12 cellular contexts compared by ENCODE assay signal in the genomic region with DNA sequence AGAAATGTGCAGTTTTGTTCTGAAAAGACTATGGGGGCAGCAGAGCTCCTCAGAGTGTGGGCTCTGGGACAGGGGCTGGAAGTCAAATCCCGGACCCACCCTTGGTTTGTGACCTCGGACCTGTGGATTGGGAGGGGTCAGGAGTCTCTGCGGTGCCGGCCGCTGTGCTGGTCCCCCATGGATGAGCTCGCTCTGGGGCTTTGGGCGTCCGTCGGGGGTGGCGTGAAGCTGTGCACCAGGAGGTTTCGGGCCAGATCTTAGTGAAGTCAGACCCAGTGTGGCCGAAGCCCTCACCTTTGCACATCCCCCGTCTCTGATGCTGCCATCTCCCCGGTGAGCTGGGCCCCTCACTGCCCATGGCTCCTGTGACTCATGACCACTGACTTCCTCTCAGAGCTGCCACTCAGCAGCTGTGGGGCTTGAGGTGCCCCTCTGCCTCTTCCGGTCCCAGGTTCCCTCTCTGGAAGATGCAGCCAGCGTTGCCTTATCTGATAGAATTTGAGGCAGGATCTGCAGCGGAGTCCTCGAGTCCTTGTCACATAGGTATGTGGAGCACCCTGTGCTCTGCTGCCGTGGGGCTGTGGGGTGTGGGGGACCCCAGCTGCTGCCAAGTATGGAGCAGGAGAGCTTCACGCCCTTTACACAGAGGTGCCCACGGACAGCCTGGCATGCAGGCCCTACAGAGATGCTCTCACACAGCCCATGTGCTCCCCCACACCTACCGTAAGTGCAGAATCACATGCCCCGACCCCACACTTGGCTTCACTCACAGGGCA. TPM values are rescaled to one million over a fixed set of nuclear protein-coding genes. Genes with fewer than 3 reads are reported as not detected.
A peak's percentile ranks its signal among the peaks of the same experiment; 100 is the strongest.
DNase-seq lines count a peak whose midpoint lies in the region.
"Had no signal": no experiment of that assay in that cellular context is flagged by ENCODE, and none has a peak within 500 bp of the region (broad histone marks: within the 10 kb centered on the region; RNA-seq: fewer than 3 reads in every experiment).

No MANE protein-coding gene starts in this region.

- H3K27ac ChIP-seq in KOPT-K1 (ENCODE audit: low read depth, low read length, poor library complexity, severe bottlenecking) (peak overlapping the region; percentile 52), neuronal stem cell (replicated peaks; ENCODE audit: low read length) (no peak overlapping the region)
- H3K27ac ChIP-seq: cardiac muscle cell, SJCRH30 had no signal

- no peak overlapping the region for H3K4ac ChIP-seq in neuronal stem cell (ENCODE audit: low read length)

- no peak overlapping the region for H3K4me3 ChIP-seq in neuronal stem cell (ENCODE audit: low read length in 2 of 2)
- H3K4me3 ChIP-seq: cardiac muscle cell, SJCRH30, skin epidermis had no signal

- no peaks in the 10 kb centered on the region for H3K4me1 ChIP-seq in neuronal stem cell (ENCODE audit: control insufficient read depth in 2 of 2, insufficient read depth in 1 of 2, low read depth in 1 of 2, low read length in 2 of 2)
- H3K4me1 ChIP-seq: SJCRH30 had no signal

- peak overlapping the region; percentile 24 for H2BK5ac ChIP-seq in neuronal stem cell (ENCODE audit: low read length)

- no CpG with 5 or more reads among the region's 23 CpGs for whole genome bisulfite sequencing in neuronal stem cell (ENCODE audit: extremely low coverage in 2 of 2, insufficient read length in 2 of 2, insufficient replicate concordance in 1 of 2), 2 donors

- H2AFZ ChIP-seq in neuronal stem cell (ENCODE audit: low read length): no peak overlapping the region

- H3K9me3 ChIP-seq in KOPT-K1 (ENCODE audit: insufficient read depth, low read length, poor library complexity, severe bottlenecking) (peaks cover 29% of the 10 kb centered on the region), neuronal stem cell (replicated peaks in 1 of 2; ENCODE audit: control insufficient read depth in 2 of 2, insufficient read depth in 1 of 2, low read depth in 1 of 2, low read length in 2 of 2) (peaks cover 0 to 62% of the 10 kb centered on the region in 2 donors)
- H3K9me3 ChIP-seq: SJCRH30 had no signal

- H3K27me3 ChIP-seq in neuronal stem cell (ENCODE audit: control insufficient read depth in 3 of 3, insufficient read depth in 3 of 3, low read depth in 1 of 3, low read length in 3 of 3): no peaks in the 10 kb centered on the region
- H3K27me3 ChIP-seq: cardiac muscle cell, SJCRH30 had no signal

- no peak overlapping the region for H3K4me2 ChIP-seq in neuronal stem cell (ENCODE audit: insufficient read depth, low read length, poor library complexity, severe bottlenecking)

- DNase-seq in activated CD4-positive, alpha-beta T cell treated with anti-CD3 and anti-CD28 coated beads for 1 hour: peak; percentile 7
- no peak for DNase-seq in activated CD4-positive, alpha-beta T cell treated with anti-CD3 and anti-CD28 coated beads for 48 hours
- DNase-seq in activated CD8-positive, alpha-beta memory T cell treated with anti-CD3 and anti-CD28 coated beads for 24 hours: peak; percentile 63
- DNase-seq in neuronal stem cell (ENCODE audit: low spot score) (no peak), amygdala (lab: John Stamatoyannopoulos, UW) (no peak), OCI-M1 (lab: John Stamatoyannopoulos, UW) (no peak), NCI-H2196 treated with DMSO at 0.1 percent for 48 hours (lab: John Stamatoyannopoulos, UW; ENCODE audit: unreplicated experiment) (no peak)
- DNase-seq: Karpas-422, SJCRH30 had no signal

- H4K8ac ChIP-seq in neuronal stem cell (ENCODE audit: low read depth, low read length): peak overlapping the region; percentile 43

- no peak overlapping the region for H2BK12ac ChIP-seq in neuronal stem cell (ENCODE audit: low read length)

- H3K18ac ChIP-seq in neuronal stem cell (ENCODE audit: low read length): no peak overlapping the region

- H3K79me1 ChIP-seq in neuronal stem cell (ENCODE audit: low read depth, low read length): peaks cover 3% of the 10 kb centered on the region

- no peak overlapping the region for H4K91ac ChIP-seq in neuronal stem cell (ENCODE audit: low read depth, low read length, poor library complexity)

- H2AK5ac ChIP-seq in neuronal stem cell (ENCODE audit: low read depth, low read length): no peak overlapping the region

- H3K9ac ChIP-seq in neuronal stem cell (ENCODE audit: low read depth, low read length, poor library complexity): no peak overlapping the region

- H3K36me3 ChIP-seq in KOPT-K1 (ENCODE audit: insufficient read depth, low read length): no peaks in the 10 kb centered on the region
- H3K36me3 ChIP-seq in neuronal stem cell (replicated peaks in 1 of 2; ENCODE audit: control insufficient read depth in 2 of 2, insufficient read depth in 2 of 2, low read length in 2 of 2): no peaks in the 10 kb centered on the region
- H3K36me3 ChIP-seq: cardiac muscle cell, SJCRH30 had no signal

- H2BK15ac ChIP-seq in neuronal stem cell (ENCODE audit: low read length): no peak overlapping the region

- no peak overlapping the region for H2BK120ac ChIP-seq in neuronal stem cell (ENCODE audit: low read depth, low read length)

- no peak overlapping the region for H3K14ac ChIP-seq in neuronal stem cell (ENCODE audit: low read length)

- H3K23ac ChIP-seq in neuronal stem cell (ENCODE audit: low read depth, low read length, poor library complexity): no peak overlapping the region

RNA-seq across cellular contexts. Expression of gene SCART1, which starts 11.4 kb away (rescaled TPM):
- 0.56 TPM for polyA plus RNA-seq in neuronal stem cell (2013, experiment 1 of 2)
- polyA plus RNA-seq in neuronal stem cell (2013, experiment 2 of 2): 0.46 TPM

RNA-seq across cellular contexts. Expression of gene SPRN, which starts 18.0 kb away (rescaled TPM):
- polyA plus RNA-seq in neuronal stem cell (2013, experiment 1 of 2): 0.52 TPM
- 0.53 TPM for polyA plus RNA-seq in neuronal stem cell (2013, experiment 2 of 2)

RNA-seq across cellular contexts. Expression of gene MTG1, which starts 48.4 kb away (rescaled TPM):
- polyA plus RNA-seq in neuronal stem cell (2013, experiment 1 of 2): 15.5 TPM
- polyA plus RNA-seq in neuronal stem cell (2013, experiment 2 of 2): 15.8 TPM

Comparison
In these comparisons a context has a peak if more than half of its experiments do, and no peak if none do; other contexts are left out.
1. DNase-seq: peak in activated CD4-positive, alpha-beta T cell treated with anti-CD3 and anti-CD28 coated beads for 1 hour (single experiment) and activated CD8-positive, alpha-beta memory T cell treated with anti-CD3 and anti-CD28 coated beads for 24 hours (single experiment); none in activated CD4-positive, alpha-beta T cell treated with anti-CD3 and anti-CD28 coated beads for 48 hours (single experiment), neuronal stem cell (single experiment), amygdala (0 of 56), OCI-M1 (single experiment) and NCI-H2196 treated with DMSO at 0.1 percent for 48 hours (single experiment).